ENCODE assay signal across 20 cellular contexts in the genomic region with DNA sequence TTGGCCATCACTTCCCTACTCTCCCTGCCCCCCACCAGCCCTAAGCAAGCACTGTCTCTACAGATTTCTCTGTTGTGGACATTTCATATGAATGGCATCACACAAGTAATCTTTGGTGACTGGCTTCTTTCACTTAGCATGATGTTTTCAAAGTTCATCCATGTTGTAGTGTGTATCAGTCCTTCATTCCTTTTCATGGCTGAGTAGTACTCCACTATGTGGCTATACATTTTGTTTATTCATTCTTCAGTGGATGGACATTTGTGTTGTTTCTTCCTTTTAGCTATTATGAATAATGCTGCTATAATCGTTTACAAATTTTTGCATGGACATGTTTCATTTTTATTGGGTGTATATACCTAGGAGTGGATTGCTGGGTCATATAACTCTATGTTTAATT.
DNase-seq lines count a peak whose midpoint lies in the region; ATAC-seq, FAIRE-seq and TF ChIP-seq lines count a peak whose summit lies in the region.
"Had no signal": no experiment of that assay in that cellular context is flagged by ENCODE, and none has a peak within 500 bp of the region (broad histone marks: within the 10 kb centered on the region; RNA-seq: fewer than 3 reads in every experiment).

No MANE protein-coding gene starts in this region.

- H3K27me3 Mint-ChIP-seq in natural killer cell treated with Interleukin-12 subunit alpha and Interleukin-12 subunit beta and Interleukin-15 and Interleukin-18, amount 100 ng/mL, for 72 hours, result peaks cover 0 to 8% of the 10 kb centered on the region in 2 donors
- peaks cover 10 to 11% of the 10 kb centered on the region in 2 donors for H3K27me3 Mint-ChIP-seq in natural killer cell (ENCODE audit: low read depth in 2 of 2)
- H3K27me3 Mint-ChIP-seq: B cell; CD4-positive, CD25-positive, alpha-beta regulatory T cell had no signal

- CTCF ChIA-PET in H1 (lab: Charles Lee; ENCODE audit: partially characterized antibody), result no interaction called here

- H2AK5ac ChIP-seq in H1 (ENCODE audit: low read depth, low read length), result no peak overlapping the region

- H2BK120ac ChIP-seq in H1 (replicated peaks; ENCODE audit: low read depth, low read length), result no peak overlapping the region

- 0 out of 8 replicates have a peak, but pooled peaks cover 0 to 7% (median 3%) of the 10 kb centered on the region in 4 experiments for H3K36me3 ChIP-seq in H1 (ENCODE audit: control insufficient read depth in 2 of 4, insufficient read depth in 4 of 4, low read length in 3 of 4)

- H3K4ac ChIP-seq in H1 (replicated peaks; ENCODE audit: insufficient read length, low read depth, low read length), result no peak overlapping the region

- FAIRE-seq in H1 (lab: Jason Lieb, UNC), result no peak
- FAIRE-seq: A204.1, D721Med, GM12892 had no signal

- H2BK20ac ChIP-seq in H1 (ENCODE audit: low read length), result no peak overlapping the region

- H3K9me3 ChIP-seq in H1 (ENCODE audit: insufficient read depth in 2 of 2, low read depth in 1 of 2, low read length in 1 of 2), result no peaks in the 10 kb centered on the region
- H3K9me3 ChIP-seq: BLaER1, Caco-2 had no signal

- H3K27ac ChIP-seq in H1 (ENCODE audit: low read depth, low read length), result no peak overlapping the region
- H3K27ac ChIP-seq: 22Rv1, BLaER1, C4-2B, GM23248 had no signal

- no peaks in the 10 kb centered on the region for H4K20me1 ChIP-seq in H1 (replicated peaks in 1 of 2; ENCODE audit: control insufficient read depth in 1 of 2, insufficient read depth in 2 of 2, low read length in 2 of 2)
- H4K20me1 ChIP-seq: BLaER1 had no signal

- H3K4me3 Mint-ChIP-seq in natural killer cell treated with Interleukin-12 subunit alpha and Interleukin-12 subunit beta and Interleukin-15 and Interleukin-18, amount 100 ng/mL, for 72 hours, result no peak overlapping the region
- H3K4me3 Mint-ChIP-seq in natural killer cell, result no peak overlapping the region
- H3K4me3 Mint-ChIP-seq in stimulated activated effector memory CD8-positive, alpha-beta T cell treated with anti-CD3 and anti-CD28 coated beads, Interleukin-12 subunit alpha, Interleukin-12 subunit beta, amount 100 ng/mL, for 72 hours, result no peak overlapping the region
- H3K4me3 Mint-ChIP-seq: B cell; CD4-positive, CD25-positive, alpha-beta regulatory T cell; CD8-positive, alpha-beta T cell; H9 had no signal

- no peaks in the 10 kb centered on the region for H3K79me2 ChIP-seq in H1 (ENCODE audit: control insufficient read depth in 1 of 2, insufficient read depth in 2 of 2, low read length in 2 of 2)

- H2BK5ac ChIP-seq in H1 (ENCODE audit: low read depth, low read length), result no peak overlapping the region

- no peak overlapping the region for H4K91ac ChIP-seq in H1 (replicated peaks; ENCODE audit: insufficient read length, low read length)

- no peaks in the 10 kb centered on the region for H3K4me1 ChIP-seq in H1 (replicated peaks in 1 of 4; ENCODE audit: control insufficient read depth in 3 of 4, insufficient read depth in 4 of 4, low read length in 3 of 4)

- no peak overlapping the region for H2AFZ ChIP-seq in H1 (ENCODE audit: low read length)
- H2AFZ ChIP-seq: GM23248 had no signal

- no peak for ATAC-seq in natural killer cell treated with Interleukin-12 subunit alpha and Interleukin-12 subunit beta and Interleukin-15 and Interleukin-18, amount 100 ng/mL, for 72 hours
- ATAC-seq in natural killer cell (no peak), GM19351 (IDR thresholded peaks at IDR 0.05; ENCODE audit: unreplicated experiment) (no peak)
- no peak for ATAC-seq in stimulated activated effector memory CD8-positive, alpha-beta T cell treated with anti-CD3 and anti-CD28 coated beads, Interleukin-12 subunit alpha, Interleukin-12 subunit beta, amount 100 ng/mL, for 72 hours
- ATAC-seq: CD8-positive, alpha-beta T cell had no signal

- WGBS in H1 (ENCODE audit: extremely low coverage in 1 of 2, insufficient coverage in 1 of 2, insufficient read length in 1 of 2, insufficient replicate concordance in 2 of 2, low coverage in 1 of 2, low lambda C conversion rate in 2 of 2, missing lambda C conversion rate in 1 of 2), 2 experiments, result 89% methylated on average over 1 of the region's 1 CpG; no CpG with 5 or more reads in 1 of the 2 experiments

- H3K9me3 Mint-ChIP-seq in natural killer cell treated with Interleukin-12 subunit alpha and Interleukin-12 subunit beta and Interleukin-15 and Interleukin-18, amount 100 ng/mL, for 72 hours, result no peaks in the 10 kb centered on the region
- H3K9me3 Mint-ChIP-seq in natural killer cell, result no peaks in the 10 kb centered on the region
- no peaks in the 10 kb centered on the region for H3K9me3 Mint-ChIP-seq in stimulated activated effector memory CD8-positive, alpha-beta T cell treated with anti-CD3 and anti-CD28 coated beads, Interleukin-12 subunit alpha, Interleukin-12 subunit beta, amount 100 ng/mL, for 72 hours

- intact Hi-C loops in natural killer cell (cut with micrococcal nuclease), result no loop called here

- H3K4me1 Mint-ChIP-seq in natural killer cell treated with Interleukin-12 subunit alpha and Interleukin-12 subunit beta and Interleukin-15 and Interleukin-18, amount 100 ng/mL, for 72 hours (ENCODE audit: low read depth in 2 of 2), result peaks cover 16 to 19% of the 10 kb centered on the region in 2 donors
- H3K4me1 Mint-ChIP-seq in natural killer cell, result peaks cover 34 to 38% of the 10 kb centered on the region in 2 donors
- peaks cover 15% of the 10 kb centered on the region for H3K4me1 Mint-ChIP-seq in stimulated activated effector memory CD8-positive, alpha-beta T cell treated with anti-CD3 and anti-CD28 coated beads, Interleukin-12 subunit alpha, Interleukin-12 subunit beta, amount 100 ng/mL, for 72 hours
- H3K4me1 Mint-ChIP-seq: B cell had no signal

- H3K4me3 ChIP-seq in H1 (ENCODE audit: extremely low read depth in 1 of 4, insufficient read depth in 2 of 4, low read depth in 3 of 4, low read length in 4 of 4), result no peak overlapping the region
- H3K4me3 ChIP-seq: BLaER1, GM23248 had no signal

- no peak overlapping the region for H4K5ac ChIP-seq in H1 (ENCODE audit: insufficient read length, low read depth, low read length)

- no peak for TF ChIP-seq POLR2A in H1 (IDR thresholded peaks at IDR 0.05; ENCODE audit: control extremely low read depth in 1 of 2, low read depth in 2 of 2, low read length in 2 of 2)

- H3K79me1 ChIP-seq in H1 (ENCODE audit: low read depth, low read length), result no peaks in the 10 kb centered on the region; the same call in 1 of the 2 replicates

- H3K14ac ChIP-seq in H1 (ENCODE audit: insufficient read length), result no peak overlapping the region

- no peak overlapping the region for H3K23ac ChIP-seq in H1 (ENCODE audit: insufficient read length)

- no peak overlapping the region for H3K56ac ChIP-seq in H1 (replicated peaks; ENCODE audit: insufficient read length, low read depth, low read length)

- H2BK12ac ChIP-seq in H1 (ENCODE audit: low read depth, low read length), result no peak overlapping the region

- no peak overlapping the region for H3K9ac ChIP-seq in H1 (replicated peaks in 1 of 4; ENCODE audit: extremely low read depth in 1 of 4, low read depth in 3 of 4, low read length in 3 of 4)
- H3K9ac ChIP-seq: BLaER1, GM23248 had no signal

- H3K4me2 ChIP-seq in H1 (ENCODE audit: insufficient read depth in 1 of 2, low read depth in 2 of 2, low read length in 2 of 2), result no peak overlapping the region
- H3K4me2 ChIP-seq: BLaER1 had no signal

- H2BK15ac ChIP-seq in H1 (ENCODE audit: low read length), result no peak overlapping the region

- H4K8ac ChIP-seq in H1 (ENCODE audit: extremely low read depth, insufficient read depth, low read length), result no peak overlapping the region

- POLR2A ChIA-PET in H1 (lab: Charles Lee; ENCODE audit: partially characterized antibody), result no interaction called here

- TF ChIP-seq EP300 in H1 (IDR thresholded peaks at IDR 0.05; ENCODE audit: borderline replicate concordance in 1 of 2, low read depth in 2 of 2, low read length in 2 of 2), result no peak

- DNase-seq in natural killer cell treated with Interleukin-12 subunit alpha and Interleukin-12 subunit beta and Interleukin-15 and Interleukin-18, amount 100 ng/mL, for 72 hours (ENCODE audit: low spot score), result peak; percentile 45
- DNase-seq in natural killer cell (no peak), H1 (ENCODE audit: low read depth in 1 of 2, low spot score in 2 of 2) (no peak), DMS79 treated with DMSO at 0.1 percent for 48 hours (lab: John Stamatoyannopoulos, UW) (no peak)
- DNase-seq in stimulated activated effector memory CD8-positive, alpha-beta T cell treated with anti-CD3 and anti-CD28 coated beads, Interleukin-12 subunit alpha, Interleukin-12 subunit beta, amount 100 ng/mL, for 72 hours (ENCODE audit: low spot score in 2 of 2), result no peak
- DNase-seq: Caco-2; CD4-positive, CD25-positive, alpha-beta regulatory T cell; CD8-positive, alpha-beta T cell; DMS79; GF-D8; GM23248; H9 had no signal

- no peak for TF ChIP-seq CTCF in natural killer cell (IDR thresholded peaks at IDR 0.05)
- TF ChIP-seq CTCF in H1 (IDR thresholded peaks at IDR 0.05; ENCODE audit: control extremely low read depth in 1 of 3, insufficient read depth in 1 of 3, low read depth in 1 of 3, low read length in 3 of 3), result no peak

- H3K23me2 ChIP-seq in H1 (ENCODE audit: low read depth, low read length), result no peaks in the 10 kb centered on the region

- H3K27me3 ChIP-seq in H1 (replicated peaks in 1 of 4; ENCODE audit: control insufficient read depth in 3 of 4, extremely low read depth in 1 of 4, insufficient read depth in 3 of 4, low read length in 3 of 4), result no peaks in the 10 kb centered on the region
- H3K27me3 ChIP-seq: BLaER1 had no signal

- H3K18ac ChIP-seq in H1 (ENCODE audit: extremely low read depth, low read length), result no peak overlapping the region

- no peak overlapping the region for H3K27ac Mint-ChIP-seq in natural killer cell treated with Interleukin-12 subunit alpha and Interleukin-12 subunit beta and Interleukin-15 and Interleukin-18, amount 100 ng/mL, for 72 hours
- no peak overlapping the region for H3K27ac Mint-ChIP-seq in natural killer cell
- peak overlapping the region; percentile 78 for H3K27ac Mint-ChIP-seq in stimulated activated effector memory CD8-positive, alpha-beta T cell treated with anti-CD3 and anti-CD28 coated beads, Interleukin-12 subunit alpha, Interleukin-12 subunit beta, amount 100 ng/mL, for 72 hours
- H3K27ac Mint-ChIP-seq: B cell; CD8-positive, alpha-beta T cell; H9 had no signal

- peaks cover 18% of the 10 kb centered on the region for H3K36me3 Mint-ChIP-seq in natural killer cell treated with Interleukin-12 subunit alpha and Interleukin-12 subunit beta and Interleukin-15 and Interleukin-18, amount 100 ng/mL, for 72 hours
- peaks cover 16% of the 10 kb centered on the region for H3K36me3 Mint-ChIP-seq in natural killer cell
- H3K36me3 Mint-ChIP-seq in stimulated activated effector memory CD8-positive, alpha-beta T cell treated with anti-CD3 and anti-CD28 coated beads, Interleukin-12 subunit alpha, Interleukin-12 subunit beta, amount 100 ng/mL, for 72 hours, result peaks cover 12% of the 10 kb centered on the region

- TF ChIP-seq RAD21 in H1 (IDR thresholded peaks at IDR 0.05 in 1 of 2, conservative IDR thresholded peaks at IDR 0.05 in 1 of 2; ENCODE audit: low read depth in 2 of 2, low read length in 2 of 2), result no peak

TF ChIP-seq in H1, 55 proteins besides CTCF, POLR2A, EP300 and RAD21:
- TF ChIP-seq RBBP5 (IDR thresholded peaks at IDR 0.05; ENCODE audit: borderline replicate concordance, low read depth, low read length) (no peak), KDM1A (IDR thresholded peaks at IDR 0.05; ENCODE audit: borderline replicate concordance, low read length) (0 out of 2 replicates have a peak, but pooled peaks have one; percentile 25)
